Comparison of ENCODE assay signal across 18 cellular contexts in the genomic region with DNA sequence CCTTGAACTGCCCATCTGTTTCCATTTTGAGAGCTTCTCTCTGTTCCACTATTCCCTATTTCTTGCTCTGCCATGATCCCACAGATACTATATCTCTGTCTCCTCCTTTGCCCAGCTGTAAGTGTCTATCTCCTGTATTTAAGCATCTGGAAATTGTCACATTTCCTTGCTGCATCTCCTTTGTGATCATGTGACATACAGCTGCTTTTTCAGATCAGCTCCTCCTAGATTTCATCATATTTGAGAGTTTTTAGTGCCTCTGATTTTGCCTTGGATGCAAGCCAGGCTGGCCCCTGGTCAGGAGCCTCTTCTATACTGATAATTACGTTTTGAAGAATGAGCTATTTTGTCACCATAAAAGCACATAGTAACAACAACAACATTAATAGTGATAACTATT.
A peak's percentile ranks its signal among the peaks of the same experiment; 100 is the strongest.
DNase-seq lines count a peak whose midpoint lies in the region; ATAC-seq and TF ChIP-seq lines count a peak whose summit lies in the region.
"Had no signal": no experiment of that assay in that cellular context is flagged by ENCODE, and none has a peak within 500 bp of the region (broad histone marks: within the 10 kb centered on the region; RNA-seq: fewer than 3 reads in every experiment).

No MANE protein-coding gene starts in this region.

- ATAC-seq in GM21717 (IDR thresholded peaks at IDR 0.05; ENCODE audit: unreplicated experiment): no peak

- DNase-seq in SK-N-SH (peak; percentile 62), fibroblast of mammary gland (ENCODE audit: low read depth) (peak; percentile 32), NCI-H1092 (lab: John Stamatoyannopoulos, UW) (no peak), T1000 (lab: John Stamatoyannopoulos, UW) (no peak)
- DNase-seq: activated CD4-positive, alpha-beta T cell treated with anti-CD3 and anti-CD28 coated beads, Interleukin-2, amount 50 U/mL, for 48 hours; activated T-cell treated with anti-CD3 and anti-CD28 coated beads, Interleukin-2, amount 50 U/mL, for 24 hours; effector memory CD4-positive, alpha-beta T cell; NCI-H1092 treated with DMSO at 0.1 percent for 48 hours; RPMI8226; small intestine had no signal

- POLR2A ChIA-PET in SK-N-SH (lab: Yijun Ruan, JAX): interaction anchor here (1.1 kb wide), 1 partner anchor 21 kb away, joined by 3 read pairs; no protein-coding TSS in a partner anchor

- H3K9me3 ChIP-seq in BLaER1: no peaks in the 10 kb centered on the region
- no peaks in the 10 kb centered on the region for H3K9me3 ChIP-seq in SK-N-SH
- H3K9me3 ChIP-seq: suprapubic skin had no signal

- no peak overlapping the region for H2AFZ ChIP-seq in SK-N-SH (ENCODE audit: low read depth)
- H2AFZ ChIP-seq: GM23248 had no signal

- no peak for TF ChIP-seq CTCF in SK-N-SH (IDR thresholded peaks at IDR 0.05)
- TF ChIP-seq CTCF in fibroblast of mammary gland (conservative IDR thresholded peaks at IDR 0.05; ENCODE audit: control insufficient read depth, insufficient read depth, low read depth, low read length): no peak
- TF ChIP-seq CTCF in nephron (IDR thresholded peaks at IDR 0.05; ENCODE audit: unreplicated experiment in 3 of 3): no peak

- H4K20me1 ChIP-seq in BLaER1: no peaks in the 10 kb centered on the region
- H4K20me1 ChIP-seq in SK-N-SH (ENCODE audit: insufficient read depth): no peaks in the 10 kb centered on the region

- H3K9me2 ChIP-seq in SK-N-SH: no peaks in the 10 kb centered on the region

- H3K36me3 ChIP-seq in BLaER1 (no peaks in the 10 kb centered on the region), SK-N-SH (replicated peaks in 1 of 2; ENCODE audit: control insufficient read depth in 1 of 2, insufficient read depth in 2 of 2, low read length in 1 of 2) (no peaks in the 10 kb centered on the region)
- H3K36me3 ChIP-seq: cardiac muscle cell, suprapubic skin had no signal

- peak; percentile 29; the same call in 1 of the 2 replicates for TF ChIP-seq RAD21 in SK-N-SH (IDR thresholded peaks at IDR 0.05; ENCODE audit: low read length)

- H3K36me3 Mint-ChIP-seq in nephron (ENCODE audit: low read depth): no peaks in the 10 kb centered on the region
- H3K36me3 Mint-ChIP-seq: activated naive CD4-positive, alpha-beta T cell treated with anti-CD3 and anti-CD28 coated beads, Interleukin-2, amount 50 U/mL, for 24 hours had no signal

- CTCF ChIA-PET in SK-N-SH (lab: Yijun Ruan, JAX): interaction anchor here (0.7 to 2.1 kb wide), 10 partner anchors 9 to 722 kb away, joined by 3 to 6 read pairs (median 4); no protein-coding TSS in a partner anchor

- H3K27me3 ChIP-seq in BLaER1 (no peaks in the 10 kb centered on the region), SK-N-SH (ENCODE audit: insufficient read depth) (no peaks in the 10 kb centered on the region)
- H3K27me3 ChIP-seq: cardiac muscle cell, suprapubic skin had no signal

- H3K9ac ChIP-seq in BLaER1: no peak overlapping the region
- no peak overlapping the region for H3K9ac ChIP-seq in SK-N-SH
- H3K9ac ChIP-seq: GM23248 had no signal

- H3K4me2 ChIP-seq in BLaER1: peak overlapping the region; percentile 13; the same call in 1 of the 2 replicates
- H3K4me2 ChIP-seq in SK-N-SH: no peak overlapping the region

- H3K4me3 ChIP-seq in BLaER1: no peak overlapping the region
- no peak overlapping the region for H3K4me3 ChIP-seq in SK-N-SH (ENCODE audit: low read depth in 2 of 2, low read length in 1 of 2)
- H3K4me3 ChIP-seq in fibroblast of mammary gland (ENCODE audit: control insufficient read depth, low read depth, low read length): no peak overlapping the region
- H3K4me3 ChIP-seq: cardiac muscle cell, GM23248, suprapubic skin had no signal

- peaks cover 3% of the 10 kb centered on the region for H3K27me3 Mint-ChIP-seq in nephron (ENCODE audit: low read depth)

- peaks cover 3% of the 10 kb centered on the region for H3K9me3 Mint-ChIP-seq in nephron
- H3K9me3 Mint-ChIP-seq: activated naive CD4-positive, alpha-beta T cell treated with anti-CD3 and anti-CD28 coated beads, Interleukin-2, amount 50 U/mL, for 24 hours; activated T-cell treated with anti-CD3 and anti-CD28 coated beads, Interleukin-2, amount 50 U/mL, for 24 hours had no signal

- peak overlapping the region; percentile 91 to 96 (median 92) for H3K27ac Mint-ChIP-seq in nephron
- H3K27ac Mint-ChIP-seq: activated naive CD4-positive, alpha-beta T cell treated with anti-CD3 and anti-CD28 coated beads, Interleukin-2, amount 50 U/mL, for 24 hours; activated T-cell treated with anti-CD3 and anti-CD28 coated beads, Interleukin-2, amount 50 U/mL, for 24 hours; B cell had no signal

- H3K4me1 Mint-ChIP-seq in nephron: peaks cover 61% of the 10 kb centered on the region
- H3K4me1 Mint-ChIP-seq: activated naive CD4-positive, alpha-beta T cell treated with anti-CD3 and anti-CD28 coated beads, Interleukin-2, amount 50 U/mL, for 24 hours; B cell had no signal

- peaks cover 13% of the 10 kb centered on the region; the same call in 1 of the 2 replicates for H3K4me1 ChIP-seq in BLaER1
- peaks cover 0 to 13% of the 10 kb centered on the region in 2 experiments; a peak in 2 of 4 replicates for H3K4me1 ChIP-seq in SK-N-SH (ENCODE audit: control insufficient read depth in 1 of 2, insufficient read depth in 2 of 2, low read depth in 1 of 2, low read length in 1 of 2)

- H3F3A ChIP-seq in SK-N-SH (replicated peaks; ENCODE audit: insufficient read depth): no peaks in the 10 kb centered on the region

- peak in 1 of 2 experiments; percentile 73; a peak in 1 of 4 replicates for TF ChIP-seq EP300 in SK-N-SH (IDR thresholded peaks at IDR 0.05; ENCODE audit: borderline replicate concordance in 1 of 2, low read depth in 1 of 2, low read length in 1 of 2)

- H3K27ac ChIP-seq in BLaER1 (no peak overlapping the region), SK-N-SH (ENCODE audit: low read depth in 2 of 2, low read length in 1 of 2) (peak overlapping the region in 1 of 2 experiments; percentile 69; a peak in 2 of 4 replicates)
- H3K27ac ChIP-seq: cardiac muscle cell, GM23248, suprapubic skin had no signal

- WGBS in SK-N-SH (ENCODE audit: low lambda C conversion rate): 5% methylated on average over 1 of the region's 1 CpG

- peak overlapping the region in 1 of 3 experiments; percentile 2 for H3K4me3 Mint-ChIP-seq in nephron
- H3K4me3 Mint-ChIP-seq: activated naive CD4-positive, alpha-beta T cell treated with anti-CD3 and anti-CD28 coated beads, Interleukin-2, amount 50 U/mL, for 24 hours; activated T-cell treated with anti-CD3 and anti-CD28 coated beads, Interleukin-2, amount 50 U/mL, for 24 hours; B cell had no signal

- H3K79me2 ChIP-seq in SK-N-SH (ENCODE audit: insufficient read depth): no peaks in the 10 kb centered on the region

TF ChIP-seq in SK-N-SH, 30 proteins besides CTCF, POLR2A, EP300 and RAD21 (continues in another document):
- TF ChIP-seq SMC3 (IDR thresholded peaks at IDR 0.05; ENCODE audit: low read depth, low read length) (peak; percentile 8; the same call in 1 of the 2 replicates), RCOR1 (IDR thresholded peaks at IDR 0.05; ENCODE audit: low read length) (peak; percentile 78; the same call in 1 of the 2 replicates), TCF12 (IDR thresholded peaks at IDR 0.05) (peak; percentile 31; the same call in 1 of the 2 replicates), RXRA (IDR thresholded peaks at IDR 0.05; ENCODE audit: borderline replicate concordance, low read depth) (no peak), SIN3A (IDR thresholded peaks at IDR 0.05; ENCODE audit: borderline replicate concordance, low read depth, low read length) (no peak), POLR2AphosphoS5 (IDR thresholded peaks at IDR 0.05; ENCODE audit: low read depth, low read length) (no peak), ELF1 (IDR thresholded peaks at IDR 0.05) (no peak), GATA2 (CRISPR knock-in tag; IDR thresholded peaks at IDR 0.05) (peak; percentile 86), NRF1 (IDR thresholded peaks at IDR 0.05; ENCODE audit: low read depth, low read length) (no peak), USF1 (IDR thresholded peaks at IDR 0.05; ENCODE audit: borderline replicate concordance, low read depth) (no peak; the same call in 1 of the 2 replicates), FOXJ3 (CRISPR knock-in tag; IDR thresholded peaks at IDR 0.05) (peak; percentile 59; the same call in 1 of the 2 replicates), MEF2A (IDR thresholded peaks at IDR 0.05; ENCODE audit: borderline replicate concordance, low read depth) (no peak), EZH2phosphoT487 (IDR thresholded peaks at IDR 0.05; ENCODE audit: borderline replicate concordance, low read depth) (no peak), YY1 (IDR thresholded peaks at IDR 0.05; ENCODE audit: low read depth) (no peak), TEAD4 (IDR thresholded peaks at IDR 0.05; ENCODE audit: borderline replicate concordance, insufficient read depth) (no peak), NFIC (IDR thresholded peaks at IDR 0.05; ENCODE audit: borderline replicate concordance) (no peak)
- TF ChIP-seq, protein P1, sequence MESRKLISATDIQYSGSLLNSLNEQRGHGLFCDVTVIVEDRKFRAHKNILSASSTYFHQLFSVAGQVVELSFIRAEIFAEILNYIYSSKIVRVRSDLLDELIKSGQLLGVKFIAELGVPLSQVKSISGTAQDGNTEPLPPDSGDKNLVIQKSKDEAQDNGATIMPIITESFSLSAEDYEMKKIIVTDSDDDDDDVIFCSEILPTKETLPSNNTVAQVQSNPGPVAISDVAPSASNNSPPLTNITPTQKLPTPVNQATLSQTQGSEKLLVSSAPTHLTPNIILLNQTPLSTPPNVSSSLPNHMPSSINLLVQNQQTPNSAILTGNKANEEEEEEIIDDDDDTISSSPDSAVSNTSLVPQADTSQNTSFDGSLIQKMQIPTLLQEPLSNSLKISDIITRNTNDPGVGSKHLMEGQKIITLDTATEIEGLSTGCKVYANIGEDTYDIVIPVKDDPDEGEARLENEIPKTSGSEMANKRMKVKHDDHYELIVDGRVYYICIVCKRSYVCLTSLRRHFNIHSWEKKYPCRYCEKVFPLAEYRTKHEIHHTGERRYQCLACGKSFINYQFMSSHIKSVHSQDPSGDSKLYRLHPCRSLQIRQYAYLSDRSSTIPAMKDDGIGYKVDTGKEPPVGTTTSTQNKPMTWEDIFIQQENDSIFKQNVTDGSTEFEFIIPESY (IDR thresholded peaks at IDR 0.05; ENCODE audit: borderline replicate concordance, low read depth): no peak
- TF ChIP-seq, protein P2, sequence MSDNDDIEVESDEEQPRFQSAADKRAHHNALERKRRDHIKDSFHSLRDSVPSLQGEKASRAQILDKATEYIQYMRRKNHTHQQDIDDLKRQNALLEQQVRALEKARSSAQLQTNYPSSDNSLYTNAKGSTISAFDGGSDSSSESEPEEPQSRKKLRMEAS (IDR thresholded peaks at IDR 0.05; ENCODE audit: low read depth): no peak

Comparison
In these comparisons a context has a peak if more than half of its experiments do, and no peak if none do; other contexts are left out.
1. DNase-seq: peak in SK-N-SH (single experiment) and fibroblast of mammary gland (single experiment); none in NCI-H1092 (single experiment) and T1000 (single experiment).